7 cellular contexts compared by ENCODE assay signal in genomic region chr15:85649372-85649771, GRCh38.
DNase-seq lines count a peak whose midpoint lies in the region; ATAC-seq, FAIRE-seq and TF ChIP-seq lines count a peak whose summit lies in the region.

No MANE protein-coding gene starts in this region.

- peak overlapping the region; percentile 18 for H3K4me3 Mint-ChIP-seq in central memory CD8-positive, alpha-beta T cell

- TF ChIP-seq POLR2A in H54 (IDR thresholded peaks at IDR 0.05; ENCODE audit: low read depth, low read length), result no peak

- H3K27ac Mint-ChIP-seq in central memory CD8-positive, alpha-beta T cell (ENCODE audit: low read depth), result peak overlapping the region; percentile 77

- peaks cover 21% of the 10 kb centered on the region for H3K36me3 Mint-ChIP-seq in central memory CD8-positive, alpha-beta T cell (ENCODE audit: insufficient read depth)

- H3K9me3 Mint-ChIP-seq in central memory CD8-positive, alpha-beta T cell, result no peaks in the 10 kb centered on the region

- peaks cover 38% of the 10 kb centered on the region for H3K4me1 Mint-ChIP-seq in central memory CD8-positive, alpha-beta T cell

- no peaks in the 10 kb centered on the region for H3K27me3 Mint-ChIP-seq in central memory CD8-positive, alpha-beta T cell

- FAIRE-seq in H54 (lab: Jason Lieb, UNC), result peak; percentile 55

- no peak for ATAC-seq in central memory CD8-positive, alpha-beta T cell (replicated peaks; ENCODE audit: extremely low read depth, poor library complexity, severe bottlenecking)
- no peak for ATAC-seq in GM21576 (IDR thresholded peaks at IDR 0.05; ENCODE audit: unreplicated experiment)

- DNase-seq in H54 (ENCODE audit: insufficient read length, low spot score), result peak; percentile 15
- DNase-seq in RPMI7951 (ENCODE audit: low read depth), result peak; percentile 77
- DNase-seq in central memory CD8-positive, alpha-beta T cell (ENCODE audit: low spot score in 2 of 2), result no peak
- DNase-seq in myocyte (ENCODE audit: low read depth), result peak; percentile 47
- DNase-seq in cerebellum (ENCODE audit: low spot score), result no peak
- DNase-seq in hypothalamus (lab: John Stamatoyannopoulos, UW), result no peak

Comparison
In these comparisons a context has a peak if more than half of its experiments do, and no peak if none do; other contexts are left out.
1. DNase-seq: peak in H54 (single experiment), RPMI7951 (single experiment) and myocyte (single experiment); none in central memory CD8-positive, alpha-beta T cell (0 of 2), cerebellum (single experiment) and hypothalamus (0 of 51).